ENCODE assay signal across 11 cellular contexts in the genomic region with DNA sequence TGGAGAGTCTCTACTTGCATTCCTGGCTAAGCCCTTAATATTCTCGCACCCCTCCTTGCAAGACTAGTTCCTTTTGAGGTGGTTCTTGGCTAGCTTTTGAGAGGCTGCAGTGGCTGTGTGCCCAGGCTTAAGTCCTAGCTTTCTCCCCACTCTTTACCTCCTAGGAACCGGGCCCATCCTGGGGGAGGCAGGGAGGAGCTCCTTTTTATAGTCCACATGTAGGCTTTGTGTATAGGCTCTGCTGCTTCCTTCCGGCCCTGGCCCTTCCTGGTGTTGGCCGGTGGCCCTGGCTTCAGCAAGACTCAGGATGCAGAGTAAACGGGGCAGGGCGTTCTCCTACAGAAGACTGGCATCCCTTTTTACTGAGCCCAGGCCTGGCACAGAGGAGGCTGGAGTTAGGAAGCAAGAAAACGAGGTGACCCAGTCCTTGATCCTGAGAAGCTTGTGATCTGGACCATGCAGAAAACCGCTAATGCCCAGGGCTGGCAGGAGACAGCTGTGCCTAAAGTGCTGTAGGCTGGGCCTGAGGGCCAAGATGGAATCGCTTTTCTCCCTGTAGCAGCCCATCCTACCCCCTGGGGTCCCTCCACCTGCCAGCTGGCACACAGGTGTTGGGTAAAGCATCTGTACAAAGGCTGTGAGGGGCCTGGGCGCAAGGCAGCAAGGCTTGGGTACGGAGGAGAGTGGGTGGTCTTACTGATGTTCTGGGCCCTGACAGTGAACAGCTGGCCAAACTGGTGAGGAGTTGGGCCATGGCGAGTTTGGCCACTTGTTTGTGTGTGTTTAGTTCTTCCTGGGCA. TPM values are rescaled to one million over a fixed set of nuclear protein-coding genes. Genes with fewer than 3 reads are reported as not detected.
A peak's percentile ranks its signal among the peaks of the same experiment; 100 is the strongest.
DNase-seq lines count a peak whose midpoint lies in the region; ATAC-seq and TF ChIP-seq lines count a peak whose summit lies in the region.
"Had no signal": no experiment of that assay in that cellular context is flagged by ENCODE, and none has a peak within 500 bp of the region (broad histone marks: within the 10 kb centered on the region; RNA-seq: fewer than 3 reads in every experiment).

No MANE protein-coding gene starts in this region.

- H3K36me3 ChIP-seq in right atrium auricular region = no peaks in the 10 kb centered on the region

- peak overlapping the region; percentile 74 to 83 for H3K27ac ChIP-seq in right atrium auricular region

- TF ChIP-seq CTCF in right atrium auricular region (IDR thresholded peaks at IDR 0.05) = no peak

- peak overlapping the region; percentile 85 for H3K4me3 Mint-ChIP-seq in activated naive CD8-positive, alpha-beta T cell treated with anti-CD3 and anti-CD28 coated beads, Interleukin-2, amount 10 ng/mL, durations not matched to agents 7 days and 5 days
- peak overlapping the region; percentile 27 for H3K4me3 Mint-ChIP-seq in stimulated activated effector memory CD8-positive, alpha-beta T cell treated with anti-CD3 and anti-CD28 coated beads, Interleukin-12 subunit alpha, Interleukin-12 subunit beta, amount 100 ng/mL, for 72 hours
- H3K4me3 Mint-ChIP-seq: dendritic cell treated with granulocyte-macrophage colony-stimulating factor and Interleukin-4, amounts not matched to agents 40 ng/mL and 50 ng/mL, for 4 days had no signal

- peaks cover 30% of the 10 kb centered on the region for H3K36me3 Mint-ChIP-seq in activated naive CD8-positive, alpha-beta T cell treated with anti-CD3 and anti-CD28 coated beads, Interleukin-2, amount 10 ng/mL, durations not matched to agents 7 days and 5 days
- H3K36me3 Mint-ChIP-seq in stimulated activated effector memory CD8-positive, alpha-beta T cell treated with anti-CD3 and anti-CD28 coated beads, Interleukin-12 subunit alpha, Interleukin-12 subunit beta, amount 100 ng/mL, for 72 hours = peaks cover 21% of the 10 kb centered on the region

- H3K27me3 ChIP-seq in right atrium auricular region = no peaks in the 10 kb centered on the region

- peaks cover 0 to 99% of the 10 kb centered on the region in 2 donors for H3K4me1 ChIP-seq in right atrium auricular region

- no peak for ATAC-seq in activated naive CD8-positive, alpha-beta T cell treated with anti-CD3 and anti-CD28 coated beads, Interleukin-2, amount 10 ng/mL, durations not matched to agents 7 days and 5 days (ENCODE audit: low read depth)
- ATAC-seq in stimulated activated effector memory CD8-positive, alpha-beta T cell treated with anti-CD3 and anti-CD28 coated beads, Interleukin-12 subunit alpha, Interleukin-12 subunit beta, amount 100 ng/mL, for 72 hours = no peak
- ATAC-seq in GM21528 (IDR thresholded peaks at IDR 0.05; ENCODE audit: low FRiP score, unreplicated experiment) = no peak
- ATAC-seq in GM18909 (IDR thresholded peaks at IDR 0.05; ENCODE audit: poor library complexity, unreplicated experiment) = no peak

- no peaks in the 10 kb centered on the region for H3K27me3 Mint-ChIP-seq in activated naive CD8-positive, alpha-beta T cell treated with anti-CD3 and anti-CD28 coated beads, Interleukin-2, amount 10 ng/mL, durations not matched to agents 7 days and 5 days

- H3K9me3 Mint-ChIP-seq in activated naive CD8-positive, alpha-beta T cell treated with anti-CD3 and anti-CD28 coated beads, Interleukin-2, amount 10 ng/mL, durations not matched to agents 7 days and 5 days = no peaks in the 10 kb centered on the region
- peaks cover 3% of the 10 kb centered on the region for H3K9me3 Mint-ChIP-seq in stimulated activated effector memory CD8-positive, alpha-beta T cell treated with anti-CD3 and anti-CD28 coated beads, Interleukin-12 subunit alpha, Interleukin-12 subunit beta, amount 100 ng/mL, for 72 hours
- H3K9me3 Mint-ChIP-seq: dendritic cell treated with granulocyte-macrophage colony-stimulating factor and Interleukin-4, amounts not matched to agents 40 ng/mL and 50 ng/mL, for 4 days had no signal

- POLR2A ChIA-PET in activated naive CD8-positive, alpha-beta T cell treated with anti-CD3 and anti-CD28 coated beads, Interleukin-2, amount 10 ng/mL, durations not matched to agents 7 days and 5 days (lab: Charles Lee) = interaction anchor here (0.8 to 17.2 kb wide), 3 partner anchors 8 to 10 kb away, joined by 3 to 505 read pairs (median 4); partner anchors contain the start of gene PLCG1

- no peak overlapping the region for H3K4me3 ChIP-seq in right atrium auricular region

- H3K27ac Mint-ChIP-seq in activated naive CD8-positive, alpha-beta T cell treated with anti-CD3 and anti-CD28 coated beads, Interleukin-2, amount 10 ng/mL, durations not matched to agents 7 days and 5 days = peak overlapping the region; percentile 91
- H3K27ac Mint-ChIP-seq in stimulated activated effector memory CD8-positive, alpha-beta T cell treated with anti-CD3 and anti-CD28 coated beads, Interleukin-12 subunit alpha, Interleukin-12 subunit beta, amount 100 ng/mL, for 72 hours = peak overlapping the region; percentile 82
- H3K27ac Mint-ChIP-seq: dendritic cell treated with granulocyte-macrophage colony-stimulating factor and Interleukin-4, amounts not matched to agents 40 ng/mL and 50 ng/mL, for 4 days had no signal

- H3K9me3 ChIP-seq in right atrium auricular region = no peaks in the 10 kb centered on the region

- H3K4me1 Mint-ChIP-seq in activated naive CD8-positive, alpha-beta T cell treated with anti-CD3 and anti-CD28 coated beads, Interleukin-2, amount 10 ng/mL, durations not matched to agents 7 days and 5 days = peaks cover 91% of the 10 kb centered on the region
- H3K4me1 Mint-ChIP-seq in stimulated activated effector memory CD8-positive, alpha-beta T cell treated with anti-CD3 and anti-CD28 coated beads, Interleukin-12 subunit alpha, Interleukin-12 subunit beta, amount 100 ng/mL, for 72 hours = peaks cover 97% of the 10 kb centered on the region

- DNase-seq in NCI-H2171 (lab: John Stamatoyannopoulos, UW) = peak; percentile 9
- peak; percentile 30 for DNase-seq in activated naive CD8-positive, alpha-beta T cell treated with anti-CD3 and anti-CD28 coated beads, Interleukin-2, amount 10 ng/mL, durations not matched to agents 7 days and 5 days
- DNase-seq in right atrium auricular region (ENCODE audit: low spot score) = no peak
- no peak for DNase-seq in stimulated activated effector memory CD8-positive, alpha-beta T cell treated with anti-CD3 and anti-CD28 coated beads, Interleukin-12 subunit alpha, Interleukin-12 subunit beta, amount 100 ng/mL, for 72 hours (ENCODE audit: low spot score in 2 of 2)
- DNase-seq in NCI-H146 treated with DMSO at 0.1 percent for 48 hours (lab: John Stamatoyannopoulos, UW; ENCODE audit: unreplicated experiment) = no peak
- DNase-seq in stimulated activated CD4-positive, alpha-beta T cell treated with anti-CD3 and anti-CD28 coated beads, Interleukin-4, amount 100 ng/mL, for 4 hours = no peak
- DNase-seq: mammary epithelial cell, NCI-H2227 treated with DMSO at 0.1 percent for 48 hours had no signal

RNA-seq across cellular contexts. Expression of gene PLCG1, which starts 8.7 kb away (rescaled TPM):
- total RNA-seq in activated naive CD8-positive, alpha-beta T cell treated with anti-CD3 and anti-CD28 coated beads, Interleukin-2, amount 10 ng/mL, durations not matched to agents 7 days and 5 days = 100 to 1,000 TPM; 419 to 425 TPM
- 10 to 100 TPM; 24.1 to 59.5 TPM for total RNA-seq in right atrium auricular region

Comparison
In these comparisons a context has a peak if more than half of its experiments do, and no peak if none do; other contexts are left out.
1. DNase-seq: peak in NCI-H2171 (single experiment) and activated naive CD8-positive, alpha-beta T cell treated with anti-CD3 and anti-CD28 coated beads, Interleukin-2, amount 10 ng/mL, durations not matched to agents 7 days and 5 days (single experiment); none in right atrium auricular region (single experiment), stimulated activated effector memory CD8-positive, alpha-beta T cell treated with anti-CD3 and anti-CD28 coated beads, Interleukin-12 subunit alpha, Interleukin-12 subunit beta, amount 100 ng/mL, for 72 hours (0 of 2), NCI-H146 treated with DMSO at 0.1 percent for 48 hours (single experiment) and stimulated activated CD4-positive, alpha-beta T cell treated with anti-CD3 and anti-CD28 coated beads, Interleukin-4, amount 100 ng/mL, for 4 hours (0 of 2).
2. RNA of gene PLCG1, which starts 8.7 kb away (total RNA-seq): 419 to 425 TPM in activated naive CD8-positive, alpha-beta T cell treated with anti-CD3 and anti-CD28 coated beads, Interleukin-2, amount 10 ng/mL, durations not matched to agents 7 days and 5 days; 24.1 to 59.5 TPM in right atrium auricular region; every median in the first group is over 4 times any median in the second.